In the genomic region with DNA sequence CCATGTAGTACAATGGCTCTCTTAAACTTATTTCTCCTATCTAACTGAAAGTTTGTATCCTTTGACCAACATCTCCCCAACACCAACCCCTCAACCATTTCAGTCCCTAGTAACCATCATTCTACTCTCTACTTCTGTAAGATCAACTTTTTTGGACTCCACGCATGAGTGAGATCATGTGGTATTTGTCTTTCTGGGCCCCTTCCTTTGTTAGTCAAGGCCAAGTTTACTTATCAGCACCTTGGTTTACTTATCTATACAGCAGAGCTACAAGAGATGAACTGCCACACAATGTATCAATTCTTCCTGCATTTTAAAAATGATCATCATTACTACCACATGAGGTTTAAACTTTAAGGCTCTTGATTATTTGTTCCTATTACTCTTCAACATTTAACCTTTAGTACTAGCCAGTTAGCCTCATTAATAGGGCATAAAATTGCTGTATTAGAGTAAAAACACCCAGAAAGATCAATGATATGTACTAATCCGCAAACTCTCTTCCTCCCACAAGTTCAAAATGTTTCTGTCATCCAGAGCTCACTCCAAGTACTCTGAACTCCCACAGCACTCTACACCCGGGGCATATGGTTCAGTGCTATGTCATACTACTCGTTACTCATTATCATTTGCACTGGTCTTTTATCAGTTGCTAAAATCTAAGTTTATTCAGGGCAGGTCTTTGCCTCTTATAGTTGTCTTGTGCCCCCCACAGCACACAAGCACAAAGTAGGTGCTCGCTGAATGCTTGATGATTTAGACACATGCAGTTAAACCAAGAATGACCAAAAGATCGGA, we compare ENCODE assay signal across 29 cellular contexts.
"Had no signal": no experiment of that assay in that cellular context is flagged by ENCODE, and none has a peak within 500 bp of the region (broad histone marks: within the 10 kb centered on the region; RNA-seq: fewer than 3 reads in every experiment).

No MANE protein-coding gene starts in this region.

- H3K4me3 ChIP-seq: breast epithelium, cardiac muscle cell, colonic mucosa, esophagus squamous epithelium, gastroesophageal sphincter, heart right ventricle, hepatocyte had no signal

- H3K9me3 Mint-ChIP-seq: activated CD8-positive, alpha-beta T cell treated with anti-CD3 and anti-CD28 coated beads for 36 hours; activated naive CD4-positive, alpha-beta T cell treated with anti-CD3 and anti-CD28 coated beads, Interleukin-2, amount 10 ng/mL, durations not matched to agents 7 days and 5 days; activated T-cell treated with anti-CD3 and anti-CD28 coated beads, Interleukin-2, amount 50 U/mL, for 4 hours; activated T-helper 17 cell treated with anti-CD3 and anti-CD28 coated beads, Interleukin-2, amount 50 U/mL, for 72 hours; brain; WTC11 had no signal

- H3K27ac ChIP-seq: breast epithelium, cardiac muscle cell, colonic mucosa, epithelial cell of prostate, esophagus squamous epithelium, gastroesophageal sphincter, heart right ventricle, hepatocyte, VCaP had no signal

- H3K36me3 Mint-ChIP-seq: activated naive CD4-positive, alpha-beta T cell treated with anti-CD3 and anti-CD28 coated beads, Interleukin-2, amount 10 ng/mL, durations not matched to agents 7 days and 5 days; activated naive CD8-positive, alpha-beta T cell; brain; WTC11 had no signal

- H3K4me3 Mint-ChIP-seq: activated CD8-positive, alpha-beta T cell treated with anti-CD3 and anti-CD28 coated beads for 36 hours; activated naive CD4-positive, alpha-beta T cell treated with anti-CD3 and anti-CD28 coated beads, Interleukin-2, amount 10 ng/mL, durations not matched to agents 7 days and 5 days; activated naive CD8-positive, alpha-beta T cell; activated T-cell treated with anti-CD3 and anti-CD28 coated beads, Interleukin-2, amount 50 U/mL, for 4 hours; activated T-helper 17 cell treated with anti-CD3 and anti-CD28 coated beads, Interleukin-2, amount 50 U/mL, for 72 hours; brain; WTC11 had no signal

- H2AFZ ChIP-seq: hepatocyte had no signal

- H3K4me1 Mint-ChIP-seq: activated naive CD4-positive, alpha-beta T cell treated with anti-CD3 and anti-CD28 coated beads, Interleukin-2, amount 10 ng/mL, durations not matched to agents 7 days and 5 days; activated T-helper 17 cell treated with anti-CD3 and anti-CD28 coated beads, Interleukin-2, amount 50 U/mL, for 72 hours; brain had no signal

- H3K4me2 ChIP-seq: hepatocyte had no signal

- H3K27me3 Mint-ChIP-seq: activated naive CD8-positive, alpha-beta T cell; activated T-helper 17 cell treated with anti-CD3 and anti-CD28 coated beads, Interleukin-2, amount 50 U/mL, for 72 hours; brain had no signal

- H3K27ac Mint-ChIP-seq: activated CD8-positive, alpha-beta T cell treated with anti-CD3 and anti-CD28 coated beads for 36 hours; activated naive CD4-positive, alpha-beta T cell treated with anti-CD3 and anti-CD28 coated beads, Interleukin-2, amount 10 ng/mL, durations not matched to agents 7 days and 5 days; activated naive CD8-positive, alpha-beta T cell; activated T-helper 17 cell treated with anti-CD3 and anti-CD28 coated beads, Interleukin-2, amount 50 U/mL, for 72 hours; brain; WTC11 had no signal

- H3K4me1 ChIP-seq: breast epithelium, colonic mucosa, esophagus squamous epithelium, gastroesophageal sphincter, heart right ventricle had no signal

- ATAC-seq: activated CD8-positive, alpha-beta T cell treated with anti-CD3 and anti-CD28 coated beads for 36 hours; activated T-cell treated with anti-CD3 and anti-CD28 coated beads, Interleukin-2, amount 50 U/mL, for 4 hours; activated T-helper 17 cell treated with anti-CD3 and anti-CD28 coated beads, Interleukin-2, amount 50 U/mL, for 72 hours; gastroesophageal sphincter; heart right ventricle; WTC11 had no signal

- DNase-seq: activated CD4-positive, alpha-beta T cell treated with anti-CD3 and anti-CD28 coated beads for 1 hour; activated CD4-positive, alpha-beta T cell treated with anti-CD3 and anti-CD28 coated beads for 48 hours; activated CD4-positive, alpha-beta T cell treated with anti-CD3 and anti-CD28 coated beads, Interleukin-2, amount 50 U/mL, for 1 hour; activated CD4-positive, alpha-beta T cell treated with anti-CD3 and anti-CD28 coated beads, Interleukin-2, amount 50 U/mL, for 48 hours; activated CD8-positive, alpha-beta memory T cell treated with anti-CD3 and anti-CD28 coated beads for 24 hours; activated CD8-positive, alpha-beta T cell treated with anti-CD3 and anti-CD28 coated beads for 36 hours; activated effector memory CD4-positive, alpha-beta T cell treated with Interleukin-2 at 50 U/mL for 16 hours; activated naive CD4-positive, alpha-beta T cell treated with anti-CD3 and anti-CD28 coated beads, Interleukin-2, amount 10 ng/mL, durations not matched to agents 7 days and 5 days; activated T-cell treated with anti-CD3 and anti-CD28 coated beads, Interleukin-2, amount 50 U/mL, for 4 hours; amniotic stem cell; aorta; central memory CD4-positive, alpha-beta T cell; cerebellar nuclear complex; colonic mucosa; effector CD8-positive, alpha-beta T cell; esophagus squamous epithelium; foreskin melanocyte; heart right ventricle; T-helper 2 cell had no signal

- H3K79me2 ChIP-seq: hepatocyte had no signal

- H3K36me3 ChIP-seq: breast epithelium, cardiac muscle cell, colonic mucosa, esophagus squamous epithelium, gastroesophageal sphincter, heart right ventricle had no signal

- H3K27me3 ChIP-seq: breast epithelium, cardiac muscle cell, colonic mucosa, esophagus squamous epithelium, gastroesophageal sphincter, hepatocyte had no signal
